Comparison of ENCODE assay signal across 1 cellular context in the genomic region with DNA sequence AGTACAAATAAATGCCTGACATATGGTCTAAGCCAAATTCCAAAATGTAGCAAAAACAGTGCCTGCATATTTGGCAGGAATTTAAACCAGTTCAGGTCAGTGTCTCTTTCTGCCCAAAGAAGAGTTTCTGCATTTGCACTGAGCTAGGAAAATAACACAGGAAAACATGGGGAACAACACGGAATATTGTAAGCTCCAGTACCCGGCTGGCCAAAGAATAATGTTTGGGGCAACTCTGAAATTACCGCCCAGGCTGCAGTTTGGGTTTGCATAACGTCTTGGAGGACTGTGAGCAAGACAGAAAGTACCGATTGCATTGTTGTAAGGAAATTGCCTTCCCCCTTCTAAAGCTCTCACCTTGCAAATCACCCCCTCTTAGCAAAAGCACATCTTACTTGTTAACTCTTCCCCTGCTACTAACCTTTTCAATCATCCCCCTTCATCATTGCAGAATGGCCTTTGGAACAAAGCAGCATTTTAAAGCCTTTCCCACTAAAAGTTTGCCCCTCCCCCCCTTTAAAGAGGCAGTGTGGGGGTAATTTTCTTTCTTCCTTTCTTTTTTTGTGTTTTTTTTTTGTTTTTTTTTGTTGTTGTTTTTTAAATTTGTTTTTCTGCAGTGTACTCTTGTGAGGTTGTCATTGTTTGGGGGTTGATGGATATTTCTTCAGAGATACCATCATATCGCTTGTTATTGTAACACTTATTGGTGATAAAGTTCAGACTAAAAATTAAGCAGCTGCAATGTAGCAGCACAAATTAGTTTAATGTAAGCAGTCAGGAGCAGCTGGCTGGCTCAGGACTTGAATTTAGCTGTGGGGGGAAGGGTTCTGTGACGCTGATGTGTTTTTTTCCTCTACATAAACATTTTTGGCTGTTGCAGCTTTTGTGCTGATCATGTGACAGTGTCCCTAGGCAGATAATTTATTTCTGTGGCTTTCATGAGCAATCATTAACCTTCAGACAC.
TF ChIP-seq lines count a peak whose summit lies in the region.

No MANE protein-coding gene starts in this region.

TF ChIP-seq in HEK293, 187 proteins besides CTCF, POLR2A, EP300 and RAD21 (continued from another document):
- TF ChIP-seq, protein P1, sequence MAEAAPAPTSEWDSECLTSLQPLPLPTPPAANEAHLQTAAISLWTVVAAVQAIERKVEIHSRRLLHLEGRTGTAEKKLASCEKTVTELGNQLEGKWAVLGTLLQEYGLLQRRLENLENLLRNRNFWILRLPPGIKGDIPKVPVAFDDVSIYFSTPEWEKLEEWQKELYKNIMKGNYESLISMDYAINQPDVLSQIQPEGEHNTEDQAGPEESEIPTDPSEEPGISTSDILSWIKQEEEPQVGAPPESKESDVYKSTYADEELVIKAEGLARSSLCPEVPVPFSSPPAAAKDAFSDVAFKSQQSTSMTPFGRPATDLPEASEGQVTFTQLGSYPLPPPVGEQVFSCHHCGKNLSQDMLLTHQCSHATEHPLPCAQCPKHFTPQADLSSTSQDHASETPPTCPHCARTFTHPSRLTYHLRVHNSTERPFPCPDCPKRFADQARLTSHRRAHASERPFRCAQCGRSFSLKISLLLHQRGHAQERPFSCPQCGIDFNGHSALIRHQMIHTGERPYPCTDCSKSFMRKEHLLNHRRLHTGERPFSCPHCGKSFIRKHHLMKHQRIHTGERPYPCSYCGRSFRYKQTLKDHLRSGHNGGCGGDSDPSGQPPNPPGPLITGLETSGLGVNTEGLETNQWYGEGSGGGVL (tag by site-specific recombination; IDR thresholded peaks at IDR 0.05) = no peak
- TF ChIP-seq, protein P2, sequence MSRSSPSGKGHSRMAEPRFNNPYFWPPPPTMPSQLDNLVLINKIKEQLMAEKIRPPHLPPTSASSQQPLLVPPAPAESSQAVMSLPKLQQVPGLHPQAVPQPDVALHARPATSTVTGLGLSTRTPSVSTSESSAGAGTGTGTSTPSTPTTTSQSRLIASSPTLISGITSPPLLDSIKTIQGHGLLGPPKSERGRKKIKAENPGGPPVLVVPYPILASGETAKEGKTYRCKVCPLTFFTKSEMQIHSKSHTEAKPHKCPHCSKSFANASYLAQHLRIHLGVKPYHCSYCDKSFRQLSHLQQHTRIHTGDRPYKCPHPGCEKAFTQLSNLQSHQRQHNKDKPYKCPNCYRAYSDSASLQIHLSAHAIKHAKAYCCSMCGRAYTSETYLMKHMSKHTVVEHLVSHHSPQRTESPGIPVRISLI (tag by site-specific recombination; IDR thresholded peaks at IDR 0.05) = 0 out of 2 replicates have a peak, but pooled peaks have one; percentile 53
- no peak for TF ChIP-seq ZNF777 (tag by site-specific recombination; IDR thresholded peaks at IDR 0.05; ENCODE audit: borderline replicate concordance)
